In genomic region chr13:50283017-50283416, GRCh38 we compare ENCODE assay signal across 1 cellular context.
TF ChIP-seq lines count a peak whose summit lies in the region.

No MANE protein-coding gene starts in this region.

TF ChIP-seq in HepG2, 621 proteins besides CTCF, POLR2A, EP300 and RAD21 (continued from another document):
- peak; percentile 81; the same call in 1 of the 2 replicates for TF ChIP-seq ZBTB21 (CRISPR knock-in tag; IDR thresholded peaks at IDR 0.05)
- peak; percentile 44 for TF ChIP-seq ASH2L (IDR thresholded peaks at IDR 0.05; ENCODE audit: insufficient read length, low read depth, low read length)
- TF ChIP-seq ZNF614 (CRISPR knock-in tag; IDR thresholded peaks at IDR 0.05; ENCODE audit: borderline replicate concordance) = peak; percentile 66; the same call in 1 of the 2 replicates
- TF ChIP-seq ZKSCAN8 (CRISPR knock-in tag; IDR thresholded peaks at IDR 0.05; ENCODE audit: borderline replicate concordance) = peak; percentile 21; the same call in 1 of the 2 replicates
- no peak for TF ChIP-seq RELA (CRISPR knock-in tag; IDR thresholded peaks at IDR 0.05)
- TF ChIP-seq PPARG (CRISPR knock-in tag; conservative IDR thresholded peaks at IDR 0.05) = peak; percentile 54; the same call in 1 of the 2 replicates
- TF ChIP-seq PITX1 (CRISPR knock-in tag; IDR thresholded peaks at IDR 0.05) = peak; percentile 43; the same call in 1 of the 2 replicates
- 0 out of 2 replicates have a peak, but pooled peaks have one; percentile 42 for TF ChIP-seq ZHX2 (IDR thresholded peaks at IDR 0.05; ENCODE audit: low read depth)
- no peak for TF ChIP-seq ZHX2 (CRISPR knock-in tag; IDR thresholded peaks at IDR 0.05; ENCODE audit: borderline replicate concordance)
- 0 out of 2 replicates have a peak, but pooled peaks have one; percentile 24 for TF ChIP-seq ERF (CRISPR knock-in tag; IDR thresholded peaks at IDR 0.05)
- TF ChIP-seq FOXJ3 (CRISPR knock-in tag; IDR thresholded peaks at IDR 0.05; ENCODE audit: borderline replicate concordance) = peak; percentile 89; the same call in 1 of the 2 replicates
- TF ChIP-seq HOXD1 (CRISPR knock-in tag; IDR thresholded peaks at IDR 0.05) = no peak
- TF ChIP-seq ZNF703 (CRISPR knock-in tag; IDR thresholded peaks at IDR 0.05; ENCODE audit: borderline replicate concordance) = no peak
- TF ChIP-seq THRA (CRISPR knock-in tag; IDR thresholded peaks at IDR 0.05; ENCODE audit: borderline replicate concordance) = peak; percentile 66; the same call in 1 of the 2 replicates
- TF ChIP-seq ZNF17 (CRISPR knock-in tag; IDR thresholded peaks at IDR 0.05) = no peak
- peak; percentile 48; the same call in 1 of the 2 replicates for TF ChIP-seq HNF4G (IDR thresholded peaks at IDR 0.05; ENCODE audit: borderline replicate concordance, low read depth, low read length)
- no peak for TF ChIP-seq HNF4G (CRISPR knock-in tag; IDR thresholded peaks at IDR 0.05; ENCODE audit: borderline replicate concordance, low read depth)
- no peak; the same call in 1 of the 2 replicates for TF ChIP-seq SOX13 (IDR thresholded peaks at IDR 0.05)
- peak in 1 of 2 experiments; percentile 79; a peak in 2 of 4 replicates for TF ChIP-seq SOX13 (CRISPR knock-in tag; conservative IDR thresholded peaks at IDR 0.05 in 1 of 2, IDR thresholded peaks at IDR 0.05 in 1 of 2)
- no peak for TF ChIP-seq GPBP1L1 (CRISPR knock-in tag; IDR thresholded peaks at IDR 0.05)
- no peak for TF ChIP-seq MTA3 (CRISPR knock-in tag; IDR thresholded peaks at IDR 0.05)
- TF ChIP-seq ZNF180 (CRISPR knock-in tag; IDR thresholded peaks at IDR 0.05; ENCODE audit: borderline replicate concordance, low read depth) = no peak
- TF ChIP-seq SP5 (CRISPR knock-in tag; IDR thresholded peaks at IDR 0.05; ENCODE audit: borderline replicate concordance, low read depth) = 0 out of 2 replicates have a peak, but pooled peaks have one; percentile 13
- no peak for TF ChIP-seq FOXP1 (IDR thresholded peaks at IDR 0.05)
- no peak; the same call in 1 of the 2 replicates for TF ChIP-seq FOXP1 (CRISPR knock-in tag; IDR thresholded peaks at IDR 0.05)
- peak; percentile 57 for TF ChIP-seq TBL1XR1 (IDR thresholded peaks at IDR 0.05; ENCODE audit: borderline replicate concordance, low read length, partially characterized antibody)
- no peak for TF ChIP-seq ZKSCAN5 (CRISPR knock-in tag; IDR thresholded peaks at IDR 0.05)
- TF ChIP-seq ZXDC (CRISPR knock-in tag; IDR thresholded peaks at IDR 0.05) = no peak
- TF ChIP-seq ARID5B (CRISPR knock-in tag; IDR thresholded peaks at IDR 0.05) = peak; percentile 94
- peak; percentile 77 for TF ChIP-seq HNF4A (CRISPR knock-in tag; IDR thresholded peaks at IDR 0.05)
- no peak for TF ChIP-seq PHF5A (CRISPR knock-in tag; IDR thresholded peaks at IDR 0.05; ENCODE audit: low read depth, unreplicated experiment)
- TF ChIP-seq CEBPG (CRISPR knock-in tag; IDR thresholded peaks at IDR 0.05) = peak; percentile 94
- peak; percentile 74; the same call in 1 of the 2 replicates for TF ChIP-seq MIER3 (CRISPR knock-in tag; IDR thresholded peaks at IDR 0.05; ENCODE audit: borderline replicate concordance)
- 0 out of 2 replicates have a peak, but pooled peaks have one; percentile 17 for TF ChIP-seq ZNF264 (CRISPR knock-in tag; IDR thresholded peaks at IDR 0.05)
- peak; percentile 52; the same call in 1 of the 2 replicates for TF ChIP-seq ZMYM4 (CRISPR knock-in tag; IDR thresholded peaks at IDR 0.05)
